15 cellular contexts compared by ENCODE assay signal in genomic region chr2:53549497-53549896, GRCh38.
"Had no signal": no experiment of that assay in that cellular context is flagged by ENCODE, and none has a peak within 500 bp of the region (broad histone marks: within the 10 kb centered on the region; RNA-seq: fewer than 3 reads in every experiment).

No MANE protein-coding gene starts in this region.

- H3K36me3 ChIP-seq: neutrophil, stomach, thoracic aorta, transverse colon had no signal

- H3K27ac Mint-ChIP-seq: naive B cell, nephron progenitor cell had no signal

- DNase-seq: effector memory CD4-positive, alpha-beta T cell; immature natural killer cell; mesendoderm; naive B cell; nephron progenitor cell; psoas muscle; retina; small intestine; stimulated activated CD4-positive, alpha-beta T cell treated with anti-CD3 and anti-CD28 coated beads, Interleukin-12 subunit alpha, Interleukin-12 subunit beta, amount 100 ng/mL, for 4 hours; stimulated activated naive CD4-positive, alpha-beta T cell; stomach; transverse colon had no signal

- H3K4me1 ChIP-seq: psoas muscle, stomach, transverse colon had no signal

- H3K36me3 Mint-ChIP-seq: immature natural killer cell, naive B cell had no signal

- H3K4me1 Mint-ChIP-seq: immature natural killer cell, naive B cell, nephron progenitor cell had no signal

- H3K9me3 ChIP-seq: psoas muscle, thoracic aorta, transverse colon had no signal

- H3K4me3 ChIP-seq: psoas muscle, stomach, thoracic aorta, transverse colon had no signal

- H3K27ac ChIP-seq: neutrophil, psoas muscle, stomach, thoracic aorta, transverse colon had no signal

- ATAC-seq: esophagus mucosa had no signal

- H3K27me3 ChIP-seq: neutrophil, stomach, transverse colon had no signal

- H3K4me3 Mint-ChIP-seq: immature natural killer cell, naive B cell, nephron progenitor cell had no signal
